Comparison of ENCODE assay signal across 1 cellular context in genomic region chr1:246792603-246793002, GRCh38.
TF ChIP-seq lines count a peak whose summit lies in the region.

No MANE protein-coding gene starts in this region.

TF ChIP-seq in GM23338, 12 proteins besides CTCF, POLR2A, EP300 and RAD21 (continued from another document):
- TF ChIP-seq JUNB (IDR thresholded peaks at IDR 0.05; ENCODE audit: unreplicated experiment), result no peak
- TF ChIP-seq ZNF462 (CRISPR knock-in tag; IDR thresholded peaks at IDR 0.05), result no peak
- no peak for TF ChIP-seq ZNF114 (CRISPR knock-in tag; IDR thresholded peaks at IDR 0.05)
- no peak for TF ChIP-seq ZNF331 (CRISPR knock-in tag; IDR thresholded peaks at IDR 0.05; ENCODE audit: low read depth)
